ENCODE assay signal across 13 cellular contexts in genomic region chr12:10196210-10196609, GRCh38. TPM values are rescaled to one million over a fixed set of nuclear protein-coding genes. Genes with fewer than 3 reads are reported as not detected.
A peak's percentile ranks its signal among the peaks of the same experiment; 100 is the strongest.
DNase-seq lines count a peak whose midpoint lies in the region; ATAC-seq, FAIRE-seq and TF ChIP-seq lines count a peak whose summit lies in the region.
"Had no signal": no experiment of that assay in that cellular context is flagged by ENCODE, and none has a peak within 500 bp of the region (broad histone marks: within the 10 kb centered on the region; RNA-seq: fewer than 3 reads in every experiment).

No MANE protein-coding gene starts in this region.

- FAIRE-seq in RCC 7860 (lab: Jason Lieb, UNC) = peak; percentile 76
- FAIRE-seq: islet of Langerhans had no signal

- TF ChIP-seq CTCF in GM12865 (IDR thresholded peaks at IDR 0.05; ENCODE audit: insufficient read depth, low read depth, low read length, missing control alignments) (no peak), SK-N-SH (IDR thresholded peaks at IDR 0.05) (no peak)

- POLR2A ChIA-PET in SK-N-SH (lab: Yijun Ruan, JAX) (no interaction called here), HEK293T (lab: Yijun Ruan, JAX) (no interaction called here)

- no peaks in the 10 kb centered on the region for H3K9me2 ChIP-seq in SK-N-SH

- no peaks in the 10 kb centered on the region for H3K79me2 ChIP-seq in SK-N-SH (ENCODE audit: insufficient read depth)

- no peaks in the 10 kb centered on the region for H3F3A ChIP-seq in SK-N-SH (replicated peaks; ENCODE audit: insufficient read depth)

- H3K4me1 ChIP-seq in SK-N-SH (ENCODE audit: control insufficient read depth in 1 of 2, insufficient read depth in 2 of 2, low read depth in 1 of 2, low read length in 1 of 2) = no peaks in the 10 kb centered on the region

- H3K27ac ChIP-seq in SK-N-SH (ENCODE audit: low read depth in 2 of 2, low read length in 1 of 2) = no peak overlapping the region

- no peak overlapping the region for H2AFZ ChIP-seq in SK-N-SH (ENCODE audit: low read depth)

- H3K4me2 ChIP-seq in SK-N-SH = no peak overlapping the region

- peak; percentile 79 for DNase-seq in GM12865 (ENCODE audit: low read depth)
- DNase-seq in RCC 7860 (ENCODE audit: low spot score) = peak; percentile 47
- DNase-seq in left colon = no peak
- no peak for DNase-seq in SK-N-SH
- DNase-seq in SW 1271 (lab: John Stamatoyannopoulos, UW) = no peak
- DNase-seq in HEK293T (ENCODE audit: extremely low spot score) = no peak
- DNase-seq: amniotic stem cell, NCI-H69 had no signal

- 9% methylated on average over 5 of the region's 10 CpGs for WGBS in SK-N-SH (ENCODE audit: low lambda C conversion rate)

- no peak overlapping the region for H3K4me3 ChIP-seq in GM12865 (ENCODE audit: low read depth, low read length)
- H3K4me3 ChIP-seq in SK-N-SH (ENCODE audit: low read depth in 2 of 2, low read length in 1 of 2) = no peak overlapping the region

- no peaks in the 10 kb centered on the region for H3K9me3 ChIP-seq in SK-N-SH

- peaks cover 37% of the 10 kb centered on the region; the same call in 1 of the 2 replicates for H3K27me3 ChIP-seq in SK-N-SH (ENCODE audit: insufficient read depth)

- no peak overlapping the region for H3K9ac ChIP-seq in SK-N-SH

- TF ChIP-seq EP300 in SK-N-SH (IDR thresholded peaks at IDR 0.05; ENCODE audit: borderline replicate concordance in 1 of 2, low read depth in 1 of 2, low read length in 1 of 2) = no peak

- no peaks in the 10 kb centered on the region for H4K20me1 ChIP-seq in SK-N-SH (ENCODE audit: insufficient read depth)

- ATAC-seq in GM19463 (IDR thresholded peaks at IDR 0.05; ENCODE audit: unreplicated experiment) = peak; percentile 81
- ATAC-seq in HG03097 (IDR thresholded peaks at IDR 0.05; ENCODE audit: low FRiP score, unreplicated experiment) = peak; percentile 84
- no peak for ATAC-seq in left colon
- ATAC-seq: activated CD4-positive, CD25-positive, alpha-beta regulatory T cell treated with anti-CD3 and anti-CD28 coated beads, Interleukin-2, amount 50 U/mL, for 24 hours had no signal

- intact Hi-C loops in left colon (cut with DNase I, micrococcal nuclease) = no loop called here

- CTCF ChIA-PET in SK-N-SH (lab: Yijun Ruan, JAX) (interaction anchor here (4.6 kb wide), 1 partner anchor 43 kb away, joined by 19 read pairs; no protein-coding TSS in a partner anchor), HEK293T (lab: Yijun Ruan, JAX) (no interaction called here)

- no peaks in the 10 kb centered on the region for H3K36me3 ChIP-seq in SK-N-SH (replicated peaks in 1 of 2; ENCODE audit: control insufficient read depth in 1 of 2, insufficient read depth in 2 of 2, low read length in 1 of 2)

- TF ChIP-seq RAD21 in SK-N-SH (IDR thresholded peaks at IDR 0.05; ENCODE audit: low read length) = no peak

TF ChIP-seq in SK-N-SH, 30 proteins besides CTCF, POLR2A, EP300 and RAD21 (continues in another document):
- no peak for TF ChIP-seq REST (IDR thresholded peaks at IDR 0.05; ENCODE audit: low read depth, low read length)
- TF ChIP-seq TEAD4 (IDR thresholded peaks at IDR 0.05; ENCODE audit: borderline replicate concordance, insufficient read depth) = no peak
- no peak for TF ChIP-seq FOXJ3 (CRISPR knock-in tag; IDR thresholded peaks at IDR 0.05)
- no peak for TF ChIP-seq IRF3 (IDR thresholded peaks at IDR 0.05; ENCODE audit: low read depth, low read length)
- no peak for TF ChIP-seq POLR2AphosphoS5 (IDR thresholded peaks at IDR 0.05; ENCODE audit: low read depth, low read length)
- TF ChIP-seq RFX5 (IDR thresholded peaks at IDR 0.05; ENCODE audit: low read length) = no peak
- no peak for TF ChIP-seq RXRA (IDR thresholded peaks at IDR 0.05; ENCODE audit: borderline replicate concordance, low read depth)

TF ChIP-seq in HEK293T, 16 proteins besides CTCF, POLR2A, EP300 and RAD21:
- TF ChIP-seq L3MBTL2 (conservative IDR thresholded peaks at IDR 0.05) (no peak), BHLHE40 (IDR thresholded peaks at IDR 0.05; ENCODE audit: borderline replicate concordance) (no peak)

RNA-seq across cellular contexts. Expression of gene GABARAPL1, which starts 16.5 kb away (rescaled TPM):
- total RNA-seq in left colon = 10 to 100 TPM; 25.2 to 53.6 TPM
- polyA plus RNA-seq in SK-N-SH (2012; rRNA removed) = 9.2 and 14.3 TPM in 2 replicates
- 12.7 and 14.1 TPM in 2 replicates for polyA plus RNA-seq in SK-N-SH (2012; cell fraction: cytosol; rRNA removed)
- polyA plus RNA-seq in SK-N-SH (2012; cell fraction: nucleus; rRNA removed) = 13.4 and 16.8 TPM in 2 replicates

RNA-seq across cellular contexts. Expression of gene TMEM52B, which starts 17.4 kb away (rescaled TPM):
- total RNA-seq in left colon = not detected
- polyA plus RNA-seq in SK-N-SH (2012; rRNA removed) = not detected in 2 replicates
- not detected in 2 replicates for polyA plus RNA-seq in SK-N-SH (2012; cell fraction: cytosol; rRNA removed)
- not detected in 2 replicates for polyA plus RNA-seq in SK-N-SH (2012; cell fraction: nucleus; rRNA removed)
- polyA plus RNA-seq: IgD-negative memory B cell had no signal

RNA-seq across cellular contexts. Expression of gene OLR1, which starts 24.3 kb away (rescaled TPM):
- total RNA-seq in left colon = not detected
- polyA plus RNA-seq in SK-N-SH (2012; rRNA removed) = not detected in 2 replicates
- not detected in 2 replicates for polyA plus RNA-seq in SK-N-SH (2012; cell fraction: cytosol; rRNA removed)
- not detected in 2 replicates for polyA plus RNA-seq in SK-N-SH (2012; cell fraction: nucleus; rRNA removed)
- polyA plus RNA-seq: IgD-negative memory B cell had no signal

Comparison
In these comparisons a context has a peak if more than half of its experiments do, and no peak if none do; other contexts are left out.
1. DNase-seq: peak in GM12865 (single experiment) and RCC 7860 (single experiment); none in left colon (0 of 2), SK-N-SH (single experiment), SW 1271 (0 of 2) and HEK293T (single experiment).